8 cellular contexts compared by ENCODE assay signal in the genomic region with DNA sequence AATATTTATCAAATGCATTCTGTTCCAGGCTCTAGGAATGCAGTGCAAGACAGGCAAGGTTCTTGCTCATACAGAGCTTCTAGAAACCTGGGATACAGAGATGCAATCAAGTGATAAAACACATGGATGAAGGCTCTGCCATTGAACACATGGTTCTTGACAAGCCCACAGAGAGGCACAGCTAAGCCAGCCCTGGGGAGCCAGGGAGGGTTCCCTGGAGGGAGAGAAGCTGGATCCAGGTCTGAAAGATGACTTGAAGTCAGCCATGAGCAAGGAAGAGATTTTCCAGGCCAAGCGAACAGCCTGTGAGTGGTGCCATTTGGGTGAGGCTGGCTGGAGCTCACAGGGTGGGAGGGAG.
DNase-seq lines count a peak whose midpoint lies in the region; ATAC-seq, FAIRE-seq and TF ChIP-seq lines count a peak whose summit lies in the region.

No MANE protein-coding gene starts in this region.

- no peaks in the 10 kb centered on the region for H3K27me3 ChIP-seq in CD8-positive, alpha-beta memory T cell (ENCODE audit: insufficient read depth, low read length, poor library complexity, severe bottlenecking)
- H3K27me3 ChIP-seq in Peyer's patch (no peaks in the 10 kb centered on the region), esophagus (ENCODE audit: control insufficient read depth in 1 of 2, insufficient read depth in 2 of 2, low read length in 2 of 2) (no peaks in the 10 kb centered on the region), pancreas (no peaks in the 10 kb centered on the region)

- no peak for TF ChIP-seq POLR2A in Peyer's patch (IDR thresholded peaks at IDR 0.05)

- H3K27ac ChIP-seq in CD8-positive, alpha-beta memory T cell (ENCODE audit: low read depth, low read length), result peak overlapping the region; percentile 71
- peak overlapping the region; percentile 72 to 80 (median 77) for H3K27ac ChIP-seq in Peyer's patch
- peak overlapping the region; percentile 90 to 98 for H3K27ac ChIP-seq in esophagus (ENCODE audit: low read depth in 2 of 2, low read length in 1 of 2)
- H3K27ac ChIP-seq in pancreas, result peak overlapping the region in 3 of 4 donors; percentile 75 to 89 (median 88)

- TF ChIP-seq CTCF in Peyer's patch (IDR thresholded peaks at IDR 0.05) (no peak), pancreas (IDR thresholded peaks at IDR 0.05) (no peak)

- peak overlapping the region; percentile 83 to 99 (median 94) for H3K27ac Mint-ChIP-seq in CD8-positive, alpha-beta memory T cell

- intact Hi-C loops in pancreas (cut with DNase I), result no loop called here

- no peaks in the 10 kb centered on the region for H3K27me3 Mint-ChIP-seq in CD8-positive, alpha-beta memory T cell

- POLR2A ChIA-PET in CD8-positive, alpha-beta memory T cell (lab: Charles Lee), result interaction anchor here (0.7 to 2.4 kb wide), 13 partner anchors 9 to 137 kb away, joined by 3 to 37 read pairs (median 6); a partner anchor contains a TSS

- no peaks in the 10 kb centered on the region for H3K9me3 Mint-ChIP-seq in CD8-positive, alpha-beta memory T cell

- ATAC-seq in pancreas (peak in 3 of 4 donors; percentile 3 to 15 (median 6)), GM19035 (IDR thresholded peaks at IDR 0.05; ENCODE audit: unreplicated experiment) (no peak), HG02852 (IDR thresholded peaks at IDR 0.05; ENCODE audit: unreplicated experiment) (no peak)

- no peak for FAIRE-seq in pancreas (lab: Jason Lieb, UNC)

- peaks cover 58% of the 10 kb centered on the region for H3K4me1 ChIP-seq in CD8-positive, alpha-beta memory T cell (ENCODE audit: insufficient read depth, low read length)
- H3K4me1 ChIP-seq in Peyer's patch, result peaks cover 0 to 13% (median 11%) of the 10 kb centered on the region in 4 donors
- H3K4me1 ChIP-seq in esophagus (ENCODE audit: control insufficient read depth in 2 of 2, insufficient read depth in 2 of 2, low read length in 1 of 2), result peaks cover 4 to 11% of the 10 kb centered on the region in 2 donors
- peaks cover 0 to 17% (median 6%) of the 10 kb centered on the region in 3 donors for H3K4me1 ChIP-seq in pancreas

- H3K36me3 ChIP-seq in CD8-positive, alpha-beta memory T cell (ENCODE audit: insufficient read depth, low read length), result no peaks in the 10 kb centered on the region
- H3K36me3 ChIP-seq in Peyer's patch (no peaks in the 10 kb centered on the region), esophagus (ENCODE audit: control insufficient read depth in 2 of 2, insufficient read depth in 2 of 2, low read length in 1 of 2) (no peaks in the 10 kb centered on the region), pancreas (no peaks in the 10 kb centered on the region)

- CTCF ChIA-PET in CD8-positive, alpha-beta memory T cell (lab: Charles Lee), result interaction anchor here (0.7 to 2.9 kb wide), 27 partner anchors 9 to 354 kb away, joined by 3 to 36 read pairs (median 5); a partner anchor contains a TSS

- H3K36me3 Mint-ChIP-seq in CD8-positive, alpha-beta memory T cell, result no peaks in the 10 kb centered on the region

- H3K4me1 Mint-ChIP-seq in CD8-positive, alpha-beta memory T cell, result peaks cover 71 to 81% (median 81%) of the 10 kb centered on the region in 3 donors

- H3K4me3 ChIP-seq in CD8-positive, alpha-beta memory T cell (ENCODE audit: low read length), result peak overlapping the region; percentile 60
- H3K4me3 ChIP-seq in Peyer's patch (peak overlapping the region; percentile 10 to 51 (median 38)), esophagus (ENCODE audit: low read depth in 1 of 2, low read length in 2 of 2) (peak overlapping the region; percentile 15 to 41), pancreas (peak overlapping the region in 3 of 4 donors; percentile 17 to 47 (median 35))

- H3K9me3 ChIP-seq in CD8-positive, alpha-beta memory T cell (ENCODE audit: low read length), result no peaks in the 10 kb centered on the region
- no peaks in the 10 kb centered on the region for H3K9me3 ChIP-seq in Peyer's patch
- no peaks in the 10 kb centered on the region for H3K9me3 ChIP-seq in esophagus (ENCODE audit: control insufficient read depth in 2 of 2, insufficient read depth in 1 of 2, low read depth in 1 of 2, low read length in 1 of 2)
- H3K9me3 ChIP-seq in pancreas, result no peaks in the 10 kb centered on the region

- peak overlapping the region; percentile 76 to 90 (median 81) for H3K4me3 Mint-ChIP-seq in CD8-positive, alpha-beta memory T cell

- WGBS in esophagus, 2 donors, result 75 to 92% methylated on average over 1 of the region's 1 CpG
- WGBS in pancreas, 2 donors, result 83 to 89% methylated on average over 1 of the region's 1 CpG

- no peak for DNase-seq in CD8-positive, alpha-beta memory T cell
- no peak for DNase-seq in Peyer's patch
- no peak for DNase-seq in pancreas
- no peak for DNase-seq in NOMO-1 treated with DMSO at 0.1 percent for 48 hours (lab: John Stamatoyannopoulos, UW; ENCODE audit: unreplicated experiment)
- no peak for DNase-seq in SW480 (ENCODE audit: low spot score)

Comparison
In these comparisons a context has a peak if more than half of its experiments do, and no peak if none do; other contexts are left out.
1. ATAC-seq: peak in pancreas (3 of 4); none in GM19035 (single experiment) and HG02852 (single experiment).
2. Peak in every context shown above with its lines, with median percentiles within 50 percentile points of each other: H3K27ac ChIP-seq and H3K4me3 ChIP-seq.